Comparison of ENCODE assay signal across 2 cellular contexts in the genomic region with DNA sequence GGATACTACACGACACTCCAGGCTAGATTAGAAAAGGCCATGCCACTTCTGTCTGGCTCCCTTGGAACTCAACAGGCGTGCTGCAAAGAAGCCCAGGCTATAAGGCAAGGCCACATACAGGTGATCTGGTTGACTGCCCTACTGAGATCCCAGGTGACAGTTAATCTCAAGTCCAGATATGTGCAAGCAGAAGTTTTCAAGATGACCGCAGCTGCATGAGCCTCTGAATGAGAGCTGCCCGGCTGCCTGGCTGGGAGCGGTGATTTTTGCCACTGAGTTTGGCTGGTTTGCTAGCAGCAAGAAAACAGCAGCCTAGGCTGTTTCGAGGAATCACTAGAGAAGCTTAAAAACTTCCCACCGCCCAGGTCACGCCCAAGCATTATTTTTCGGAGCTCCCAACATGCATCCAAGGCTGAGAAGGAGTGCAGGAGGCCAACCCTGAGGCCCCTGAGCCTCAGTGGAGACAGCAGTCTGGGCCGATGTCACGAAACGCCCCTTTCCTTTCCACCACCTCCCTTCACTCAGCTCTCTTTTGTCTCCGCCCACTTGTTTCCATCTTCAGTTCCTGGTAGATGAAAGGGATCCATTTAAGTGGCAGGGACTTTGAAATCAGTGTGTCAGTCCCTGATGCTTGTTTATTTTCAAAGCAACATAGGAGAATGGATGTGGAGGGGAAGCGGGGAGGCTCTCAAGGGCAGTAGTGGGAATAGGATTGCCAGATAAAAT.
TF ChIP-seq lines count a peak whose summit lies in the region.

No MANE protein-coding gene starts in this region.

TF ChIP-seq in HepG2, 621 proteins besides CTCF, POLR2A, EP300 and RAD21 (continues in another document):
- TF ChIP-seq ZNF644 (CRISPR knock-in tag; IDR thresholded peaks at IDR 0.05; ENCODE audit: low read depth): 0 out of 2 replicates have a peak, but pooled peaks have one; percentile 34
- no peak for TF ChIP-seq CCAR2 (optimal IDR thresholded peaks at IDR 0.05; ENCODE audit: low read depth, low read length)
- TF ChIP-seq TCF7 (IDR thresholded peaks at IDR 0.05; ENCODE audit: low read depth): peak; percentile 39; the same call in 1 of the 2 replicates
- 0 out of 2 replicates have a peak, but pooled peaks have one; percentile 28 for TF ChIP-seq ZNF292 (CRISPR knock-in tag; IDR thresholded peaks at IDR 0.05; ENCODE audit: borderline replicate concordance, low read depth)
- TF ChIP-seq ZNF724P (CRISPR knock-in tag; IDR thresholded peaks at IDR 0.05; ENCODE audit: borderline replicate concordance): 0 out of 2 replicates have a peak, but pooled peaks have one; percentile 29
- no peak for TF ChIP-seq HIC2 (CRISPR knock-in tag; IDR thresholded peaks at IDR 0.05; ENCODE audit: low read depth)
- TF ChIP-seq SAP130 (CRISPR knock-in tag; IDR thresholded peaks at IDR 0.05; ENCODE audit: low read depth): peak; percentile 38; the same call in 1 of the 2 replicates
- TF ChIP-seq, protein P1, sequence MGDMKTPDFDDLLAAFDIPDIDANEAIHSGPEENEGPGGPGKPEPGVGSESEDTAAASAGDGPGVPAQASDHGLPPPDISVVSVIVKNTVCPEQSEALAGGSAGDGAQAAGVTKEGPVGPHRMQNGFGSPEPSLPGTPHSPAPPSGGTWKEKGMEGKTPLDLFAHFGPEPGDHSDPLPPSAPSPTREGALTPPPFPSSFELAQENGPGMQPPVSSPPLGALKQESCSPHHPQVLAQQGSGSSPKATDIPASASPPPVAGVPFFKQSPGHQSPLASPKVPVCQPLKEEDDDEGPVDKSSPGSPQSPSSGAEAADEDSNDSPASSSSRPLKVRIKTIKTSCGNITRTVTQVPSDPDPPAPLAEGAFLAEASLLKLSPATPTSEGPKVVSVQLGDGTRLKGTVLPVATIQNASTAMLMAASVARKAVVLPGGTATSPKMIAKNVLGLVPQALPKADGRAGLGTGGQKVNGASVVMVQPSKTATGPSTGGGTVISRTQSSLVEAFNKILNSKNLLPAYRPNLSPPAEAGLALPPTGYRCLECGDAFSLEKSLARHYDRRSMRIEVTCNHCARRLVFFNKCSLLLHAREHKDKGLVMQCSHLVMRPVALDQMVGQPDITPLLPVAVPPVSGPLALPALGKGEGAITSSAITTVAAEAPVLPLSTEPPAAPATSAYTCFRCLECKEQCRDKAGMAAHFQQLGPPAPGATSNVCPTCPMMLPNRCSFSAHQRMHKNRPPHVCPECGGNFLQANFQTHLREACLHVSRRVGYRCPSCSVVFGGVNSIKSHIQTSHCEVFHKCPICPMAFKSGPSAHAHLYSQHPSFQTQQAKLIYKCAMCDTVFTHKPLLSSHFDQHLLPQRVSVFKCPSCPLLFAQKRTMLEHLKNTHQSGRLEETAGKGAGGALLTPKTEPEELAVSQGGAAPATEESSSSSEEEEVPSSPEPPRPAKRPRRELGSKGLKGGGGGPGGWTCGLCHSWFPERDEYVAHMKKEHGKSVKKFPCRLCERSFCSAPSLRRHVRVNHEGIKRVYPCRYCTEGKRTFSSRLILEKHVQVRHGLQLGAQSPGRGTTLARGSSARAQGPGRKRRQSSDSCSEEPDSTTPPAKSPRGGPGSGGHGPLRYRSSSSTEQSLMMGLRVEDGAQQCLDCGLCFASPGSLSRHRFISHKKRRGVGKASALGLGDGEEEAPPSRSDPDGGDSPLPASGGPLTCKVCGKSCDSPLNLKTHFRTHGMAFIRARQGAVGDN (CRISPR knock-in tag; IDR thresholded peaks at IDR 0.05): peak; percentile 19; the same call in 1 of the 2 replicates
- 0 out of 2 replicates have a peak, but pooled peaks have one; percentile 28 for TF ChIP-seq ELF3 (CRISPR knock-in tag; IDR thresholded peaks at IDR 0.05)
- peak; percentile 9; the same call in 1 of the 2 replicates for TF ChIP-seq BCL6 (CRISPR knock-in tag; IDR thresholded peaks at IDR 0.05)
- TF ChIP-seq FOXA3 (CRISPR knock-in tag; IDR thresholded peaks at IDR 0.05): peak; percentile 43; the same call in 1 of the 2 replicates
- no peak for TF ChIP-seq AGO1 (IDR thresholded peaks at IDR 0.05; ENCODE audit: low read depth, low read length, poor library complexity, severe bottlenecking)
- TF ChIP-seq, protein P2, sequence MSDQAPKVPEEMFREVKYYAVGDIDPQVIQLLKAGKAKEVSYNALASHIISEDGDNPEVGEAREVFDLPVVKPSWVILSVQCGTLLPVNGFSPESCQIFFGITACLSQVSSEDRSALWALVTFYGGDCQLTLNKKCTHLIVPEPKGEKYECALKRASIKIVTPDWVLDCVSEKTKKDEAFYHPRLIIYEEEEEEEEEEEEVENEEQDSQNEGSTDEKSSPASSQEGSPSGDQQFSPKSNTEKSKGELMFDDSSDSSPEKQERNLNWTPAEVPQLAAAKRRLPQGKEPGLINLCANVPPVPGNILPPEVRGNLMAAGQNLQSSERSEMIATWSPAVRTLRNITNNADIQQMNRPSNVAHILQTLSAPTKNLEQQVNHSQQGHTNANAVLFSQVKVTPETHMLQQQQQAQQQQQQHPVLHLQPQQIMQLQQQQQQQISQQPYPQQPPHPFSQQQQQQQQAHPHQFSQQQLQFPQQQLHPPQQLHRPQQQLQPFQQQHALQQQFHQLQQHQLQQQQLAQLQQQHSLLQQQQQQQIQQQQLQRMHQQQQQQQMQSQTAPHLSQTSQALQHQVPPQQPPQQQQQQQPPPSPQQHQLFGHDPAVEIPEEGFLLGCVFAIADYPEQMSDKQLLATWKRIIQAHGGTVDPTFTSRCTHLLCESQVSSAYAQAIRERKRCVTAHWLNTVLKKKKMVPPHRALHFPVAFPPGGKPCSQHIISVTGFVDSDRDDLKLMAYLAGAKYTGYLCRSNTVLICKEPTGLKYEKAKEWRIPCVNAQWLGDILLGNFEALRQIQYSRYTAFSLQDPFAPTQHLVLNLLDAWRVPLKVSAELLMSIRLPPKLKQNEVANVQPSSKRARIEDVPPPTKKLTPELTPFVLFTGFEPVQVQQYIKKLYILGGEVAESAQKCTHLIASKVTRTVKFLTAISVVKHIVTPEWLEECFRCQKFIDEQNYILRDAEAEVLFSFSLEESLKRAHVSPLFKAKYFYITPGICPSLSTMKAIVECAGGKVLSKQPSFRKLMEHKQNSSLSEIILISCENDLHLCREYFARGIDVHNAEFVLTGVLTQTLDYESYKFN (CRISPR knock-in tag; conservative IDR thresholded peaks at IDR 0.05): peak; percentile 15; the same call in 1 of the 2 replicates
- no peak for TF ChIP-seq MEIS1 (CRISPR knock-in tag; IDR thresholded peaks at IDR 0.05; ENCODE audit: borderline replicate concordance)
- TF ChIP-seq HOXA5 (CRISPR knock-in tag; IDR thresholded peaks at IDR 0.05): no peak
- TF ChIP-seq CC2D1A (CRISPR knock-in tag; IDR thresholded peaks at IDR 0.05): no peak
- TF ChIP-seq KLF6 (CRISPR knock-in tag; IDR thresholded peaks at IDR 0.05): no peak
- TF ChIP-seq SP4 (CRISPR knock-in tag; IDR thresholded peaks at IDR 0.05): no peak
- no peak for TF ChIP-seq NFYC (CRISPR knock-in tag; IDR thresholded peaks at IDR 0.05)
- no peak for TF ChIP-seq ZNF720 (CRISPR knock-in tag; IDR thresholded peaks at IDR 0.05)

TF ChIP-seq in H1, 55 proteins besides CTCF, POLR2A, EP300 and RAD21:
- no peak for TF ChIP-seq KDM4A (IDR thresholded peaks at IDR 0.05; ENCODE audit: low read depth, low read length, severe bottlenecking)
TF ChIP-seq in H1: peak in this region for 0.
